12 cellular contexts compared by ENCODE assay signal in genomic region chr17:77343031-77343866, GRCh38.
DNase-seq lines count a peak whose midpoint lies in the region; ATAC-seq and TF ChIP-seq lines count a peak whose summit lies in the region.
"Had no signal": no experiment of that assay in that cellular context is flagged by ENCODE, and none has a peak within 500 bp of the region (broad histone marks: within the 10 kb centered on the region; RNA-seq: fewer than 3 reads in every experiment).

No MANE protein-coding gene starts in this region.

- CTCF ChIA-PET in Calu3 (lab: Charles Lee) (no interaction called here), Panc1 (lab: Charles Lee) (no interaction called here)

- DNase-seq in Calu3 (no peak), Panc1 (ENCODE audit: low read depth, low spot score) (no peak), chondrocyte (ENCODE audit: low spot score) (peak; percentile 15), sciatic nerve (ENCODE audit: low spot score) (peak; percentile 10)
- DNase-seq: DMS 273 treated with DMSO at 0.1 percent for 48 hours, left ventricle myocardium superior, NCI-H1105, NCI-H774 had no signal

- peaks cover 55% of the 10 kb centered on the region for H3K36me3 Mint-ChIP-seq in Calu3 (ENCODE audit: insufficient read depth, unreplicated experiment)
- H3K36me3 Mint-ChIP-seq in chondrocyte (ENCODE audit: low read depth), result peaks cover 14% of the 10 kb centered on the region

- in situ Hi-C loops in Panc1 (cut with HindIII; ENCODE audit: low pct_unique_long_range_greater_than_20kb, low sequenced_read_pairs), result no loop called here

- no peak for TF ChIP-seq CTCF in Calu3 (IDR thresholded peaks at IDR 0.05; ENCODE audit: unreplicated experiment)
- no peak for TF ChIP-seq CTCF in Panc1 (IDR thresholded peaks at IDR 0.05)
- TF ChIP-seq CTCF in chondrocyte (IDR thresholded peaks at IDR 0.05), result no peak

- peaks cover 7% of the 10 kb centered on the region; the same call in 1 of the 2 replicates for H3K9me3 ChIP-seq in Panc1 (ENCODE audit: control insufficient read depth, insufficient read depth, low read depth, low read length)

- H3K27ac Mint-ChIP-seq in Calu3 (ENCODE audit: unreplicated experiment) (peak overlapping the region; percentile 95), chondrocyte (ENCODE audit: unreplicated experiment) (no peak overlapping the region)
- H3K27ac Mint-ChIP-seq: type B pancreatic cell had no signal

- no peak overlapping the region for H3K27ac ChIP-seq in Panc1 (ENCODE audit: low read length)

- H3K4me1 Mint-ChIP-seq in Calu3 (ENCODE audit: low read depth, unreplicated experiment) (peaks cover 52% of the 10 kb centered on the region), chondrocyte (ENCODE audit: low read depth) (peaks cover 15% of the 10 kb centered on the region)

- BruUV-seq in Calu3 (replicated peaks; lab: Mats Ljungman, UMichigan) (no TSS peak), Panc1 (replicated peaks; lab: Mats Ljungman, UMichigan) (no TSS peak)

- peaks cover 12% of the 10 kb centered on the region for H3K4me1 ChIP-seq in Panc1 (ENCODE audit: control insufficient read depth, insufficient read depth, low read length)

- H3K4me3 ChIP-seq in Panc1 (ENCODE audit: low read depth in 2 of 2, low read length in 2 of 2), result no peak overlapping the region

- H3K27me3 ChIP-seq in Panc1 (ENCODE audit: control insufficient read depth, insufficient read depth, low read length), result no peaks in the 10 kb centered on the region

- H3K9me3 Mint-ChIP-seq in Calu3 (ENCODE audit: low read depth, unreplicated experiment), result no peaks in the 10 kb centered on the region
- peaks cover 9% of the 10 kb centered on the region for H3K9me3 Mint-ChIP-seq in chondrocyte (ENCODE audit: low read depth)

- H3K4me3 Mint-ChIP-seq in Calu3 (ENCODE audit: low read depth, unreplicated experiment), result peak overlapping the region; percentile 65
- no peak overlapping the region for H3K4me3 Mint-ChIP-seq in chondrocyte (ENCODE audit: unreplicated experiment)
- H3K4me3 Mint-ChIP-seq: type B pancreatic cell had no signal

- intact Hi-C loops in Calu3 (cut with micrococcal nuclease; ENCODE audit: unreplicated experiment) (loop anchor here (5.0 kb wide), 1 partner anchor 49 kb away; no protein-coding TSS in a partner anchor), Panc1 (cut with micrococcal nuclease; ENCODE audit: unreplicated experiment) (no loop called here), sciatic nerve (cut with DNase I) (no loop called here)

- POLR2A ChIA-PET in Panc1 (lab: Charles Lee), result no interaction called here

- 0 out of 2 replicates have a peak, but pooled peaks have one; percentile 28 for ATAC-seq in Panc1
- no peak for ATAC-seq in sciatic nerve
- ATAC-seq in HG02623 (IDR thresholded peaks at IDR 0.05; ENCODE audit: unreplicated experiment), result no peak
- ATAC-seq in HG03457 (IDR thresholded peaks at IDR 0.05; ENCODE audit: unreplicated experiment), result no peak
- no peak for ATAC-seq in GM18907 (IDR thresholded peaks at IDR 0.05; ENCODE audit: unreplicated experiment)

- H3K36me3 ChIP-seq in Panc1 (ENCODE audit: control insufficient read depth, insufficient read depth, low read length), result no peaks in the 10 kb centered on the region

- no peaks in the 10 kb centered on the region for H3K27me3 Mint-ChIP-seq in Calu3 (ENCODE audit: unreplicated experiment)
- H3K27me3 Mint-ChIP-seq in chondrocyte (ENCODE audit: low read depth), result no peaks in the 10 kb centered on the region
- H3K27me3 Mint-ChIP-seq: type B pancreatic cell had no signal

Comparison
In these comparisons a context has a peak if more than half of its experiments do, and no peak if none do; other contexts are left out.
1. DNase-seq: peak in chondrocyte (single experiment) and sciatic nerve (single experiment); none in Calu3 (single experiment) and Panc1 (single experiment).